Comparison of ENCODE assay signal across 18 cellular contexts in genomic region chr18:41466436-41467160, GRCh38.
"Had no signal": no experiment of that assay in that cellular context is flagged by ENCODE, and none has a peak within 500 bp of the region (broad histone marks: within the 10 kb centered on the region; RNA-seq: fewer than 3 reads in every experiment).

No MANE protein-coding gene starts in this region.

- DNase-seq: activated CD4-positive, alpha-beta T cell treated with anti-CD3 and anti-CD28 coated beads, Interleukin-2, amount 10 ng/mL, durations not matched to agents 7 days and 5 days; activated CD8-positive, alpha-beta T cell treated with anti-CD3 and anti-CD28 coated beads, Interleukin-2, amount 10 ng/mL, durations not matched to agents 7 days and 5 days; activated naive CD4-positive, alpha-beta T cell treated with Interleukin-2 at 50 U/mL for 16 hours; activated naive CD8-positive, alpha-beta T cell treated with anti-CD3 and anti-CD28 coated beads, Interleukin-2, amount 50 U/mL, for 24 hours; activated T-cell treated with anti-CD3 and anti-CD28 coated beads, Interleukin-2, amount 50 U/mL, for 24 hours; dermis blood vessel endothelial cell; effector memory CD4-positive, alpha-beta T cell; heart right ventricle; stimulated activated CD4-positive, alpha-beta T cell treated with anti-CD3 and anti-CD28 coated beads, Interleukin-2, amount 100 ng/mL, for 24 hours; stimulated activated naive CD8-positive, alpha-beta T cell treated with anti-CD3 and anti-CD28 coated beads, Interleukin-15, Interleukin-2, amounts not matched to agents 100 U/mL and 50 U/mL, for 24 hours; substantia nigra; T-helper 1 cell; T-helper 9 cell; tibial artery had no signal

- ATAC-seq: activated CD4-positive, CD25-positive, alpha-beta regulatory T cell treated with anti-CD3 and anti-CD28 coated beads, Interleukin-2, amount 50 U/mL, for 24 hours; activated CD8-positive, alpha-beta T cell treated with anti-CD3 and anti-CD28 coated beads, Interleukin-2, amount 10 ng/mL, durations not matched to agents 7 days and 5 days; activated naive CD8-positive, alpha-beta T cell treated with anti-CD3 and anti-CD28 coated beads, Interleukin-2, amount 50 U/mL, for 24 hours; heart right ventricle; stimulated activated naive CD8-positive, alpha-beta T cell treated with anti-CD3 and anti-CD28 coated beads, Interleukin-15, Interleukin-2, amounts not matched to agents 100 U/mL and 50 U/mL, for 24 hours had no signal

- H3K4me3 ChIP-seq: cardiac muscle cell, heart right ventricle, prostate gland, right atrium auricular region, tibial artery had no signal

- H3K36me3 ChIP-seq: cardiac muscle cell, heart right ventricle, prostate gland, right atrium auricular region, tibial artery had no signal

- H3K9me3 ChIP-seq: heart right ventricle, prostate gland, right atrium auricular region, tibial artery had no signal

- H3K4me1 ChIP-seq: heart right ventricle, prostate gland, right atrium auricular region had no signal

- H3K27me3 ChIP-seq: cardiac muscle cell, heart right ventricle, right atrium auricular region, tibial artery had no signal
